ENCODE assay signal across 15 cellular contexts in the genomic region with DNA sequence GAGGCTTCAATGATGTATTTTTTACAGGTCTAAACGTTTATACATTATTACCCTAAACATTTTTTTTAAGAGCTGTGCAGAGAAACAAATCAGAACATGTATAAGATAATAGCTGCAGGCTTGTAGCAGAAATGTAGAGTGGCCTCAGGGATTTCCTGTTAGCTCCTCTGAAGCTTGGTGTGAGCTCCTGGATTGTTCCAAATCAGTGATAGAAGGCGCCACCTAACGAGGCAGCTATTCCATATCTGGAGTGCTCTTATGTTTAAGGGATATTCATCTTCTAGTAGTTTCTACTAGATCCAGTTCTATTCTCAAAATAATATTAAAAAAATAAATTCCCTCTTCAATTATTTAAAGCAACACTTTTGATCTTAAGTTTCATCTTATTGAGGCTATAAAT.
DNase-seq lines count a peak whose midpoint lies in the region; ATAC-seq and TF ChIP-seq lines count a peak whose summit lies in the region.
"Had no signal": no experiment of that assay in that cellular context is flagged by ENCODE, and none has a peak within 500 bp of the region (broad histone marks: within the 10 kb centered on the region; RNA-seq: fewer than 3 reads in every experiment).

No MANE protein-coding gene starts in this region.

- H3K36me3 ChIP-seq in SK-N-SH (replicated peaks in 1 of 2; ENCODE audit: control insufficient read depth in 1 of 2, insufficient read depth in 2 of 2, low read length in 1 of 2) (no peaks in the 10 kb centered on the region), colonic mucosa (no peaks in the 10 kb centered on the region)
- H3K36me3 ChIP-seq: tibial nerve had no signal

- TF ChIP-seq EP300 in SK-N-SH (IDR thresholded peaks at IDR 0.05; ENCODE audit: borderline replicate concordance in 1 of 2, low read depth in 1 of 2, low read length in 1 of 2) = no peak

- H3K9me3 Mint-ChIP-seq in nephron progenitor cell = no peaks in the 10 kb centered on the region
- H3K9me3 Mint-ChIP-seq: activated B cell treated with CpG ODN at 0.5 μM for 24 hours had no signal

- H3K27me3 ChIP-seq in SK-N-SH (ENCODE audit: insufficient read depth) (no peaks in the 10 kb centered on the region), colonic mucosa (no peaks in the 10 kb centered on the region)
- H3K27me3 ChIP-seq: tibial nerve had no signal

- 0 out of 2 replicates have a peak overlapping the region, but pooled peaks have one; percentile 16 for H3K4me2 ChIP-seq in SK-N-SH

- H3K4me3 ChIP-seq in SK-N-SH (ENCODE audit: low read depth in 2 of 2, low read length in 1 of 2) = no peak overlapping the region
- H3K4me3 ChIP-seq in colonic mucosa = no peak overlapping the region
- H3K4me3 ChIP-seq: tibial nerve had no signal

- TF ChIP-seq RAD21 in SK-N-SH (IDR thresholded peaks at IDR 0.05; ENCODE audit: low read length) = peak; percentile 66

- H3K36me3 Mint-ChIP-seq in nephron progenitor cell (ENCODE audit: low read depth) = no peaks in the 10 kb centered on the region

- CTCF ChIA-PET in SK-N-SH (lab: Yijun Ruan, JAX) = interaction anchor here (1.2 to 2.6 kb wide), 6 partner anchors 13 to 1174 kb away, joined by 3 to 7 read pairs (median 4); no protein-coding TSS in a partner anchor

- no peaks in the 10 kb centered on the region for H3F3A ChIP-seq in SK-N-SH (replicated peaks; ENCODE audit: insufficient read depth)

- H3K27ac ChIP-seq in SK-N-SH (ENCODE audit: low read depth in 2 of 2, low read length in 1 of 2) (peak overlapping the region in 1 of 2 experiments; percentile 75; a peak in 2 of 4 replicates), colonic mucosa (no peak overlapping the region)
- H3K27ac ChIP-seq: tibial nerve had no signal

- no peaks in the 10 kb centered on the region for H3K9me3 ChIP-seq in SK-N-SH
- no peaks in the 10 kb centered on the region for H3K9me3 ChIP-seq in colonic mucosa
- H3K9me3 ChIP-seq: tibial nerve had no signal

- no peak for ATAC-seq in HG03457 (IDR thresholded peaks at IDR 0.05; ENCODE audit: unreplicated experiment)

- 45% methylated on average over 3 of the region's 3 CpGs for WGBS in SK-N-SH (ENCODE audit: low lambda C conversion rate)

- intact Hi-C loops in colonic mucosa (cut with DNase I) = no loop called here

- H3K79me2 ChIP-seq in SK-N-SH (ENCODE audit: insufficient read depth) = no peaks in the 10 kb centered on the region

- POLR2A ChIA-PET in SK-N-SH (lab: Yijun Ruan, JAX) = no interaction called here

- no peak for TF ChIP-seq CTCF in SK-N-SH (IDR thresholded peaks at IDR 0.05)
- no peak for TF ChIP-seq CTCF in nephron progenitor cell (IDR thresholded peaks at IDR 0.05)
- TF ChIP-seq CTCF in colonic mucosa (IDR thresholded peaks at IDR 0.05) = no peak

- no peak overlapping the region for H3K4me3 Mint-ChIP-seq in nephron progenitor cell
- H3K4me3 Mint-ChIP-seq: activated B cell treated with CpG ODN at 0.5 μM for 24 hours, IgD-negative memory B cell had no signal

- no peak overlapping the region; the same call in 1 of the 2 replicates for H3K9ac ChIP-seq in SK-N-SH
- H3K9ac ChIP-seq in colonic mucosa (ENCODE audit: low read depth in 2 of 2, low read length in 2 of 2) = no peak overlapping the region

- H3K4me1 Mint-ChIP-seq in nephron progenitor cell = peaks cover 5% of the 10 kb centered on the region
- H3K4me1 Mint-ChIP-seq: activated B cell treated with CpG ODN at 0.5 μM for 24 hours, IgD-negative memory B cell had no signal

- no peak overlapping the region for H3K27ac Mint-ChIP-seq in nephron progenitor cell
- H3K27ac Mint-ChIP-seq: activated B cell treated with CpG ODN at 0.5 μM for 24 hours, IgD-negative memory B cell had no signal

- peaks cover 10 to 15% of the 10 kb centered on the region in 2 experiments; a peak in 3 of 4 replicates for H3K4me1 ChIP-seq in SK-N-SH (ENCODE audit: control insufficient read depth in 1 of 2, insufficient read depth in 2 of 2, low read depth in 1 of 2, low read length in 1 of 2)
- H3K4me1 ChIP-seq in colonic mucosa = no peaks in the 10 kb centered on the region
- H3K4me1 ChIP-seq: tibial nerve had no signal

- peaks cover 3% of the 10 kb centered on the region for H3K27me3 Mint-ChIP-seq in nephron progenitor cell (ENCODE audit: low read depth, poor library complexity)
- H3K27me3 Mint-ChIP-seq: activated B cell treated with CpG ODN at 0.5 μM for 24 hours had no signal

- H2AFZ ChIP-seq in SK-N-SH (ENCODE audit: low read depth) = 0 out of 2 replicates have a peak overlapping the region, but pooled peaks have one; percentile 27

- H3K9me2 ChIP-seq in SK-N-SH = no peaks in the 10 kb centered on the region

- H4K20me1 ChIP-seq in SK-N-SH (ENCODE audit: insufficient read depth) = no peaks in the 10 kb centered on the region

- peak; percentile 25 for DNase-seq in A172 (ENCODE audit: low spot score)
- peak; percentile 78 for DNase-seq in HCEC 1CT
- DNase-seq in SK-N-SH = no peak
- peak; percentile 18 for DNase-seq in iPS-NIHi7 (ENCODE audit: extremely low spot score)
- no peak for DNase-seq in nephron progenitor cell
- DNase-seq in colonic mucosa = no peak
- DNase-seq in activated CD4-positive, alpha-beta T cell treated with anti-CD3 and anti-CD28 coated beads, Interleukin-2, amount 50 U/mL, for 48 hours = no peak
- DNase-seq: activated B cell treated with CpG ODN at 0.5 μM for 24 hours; activated T-cell treated with anti-CD3 and anti-CD28 coated beads for 4 hours; DMS79 treated with DMSO at 0.1 percent for 48 hours; NCI-H1417 treated with DMSO at 0.1 percent for 48 hours; stimulated activated CD8-positive, alpha-beta memory T cell treated with anti-CD3 and anti-CD28 coated beads, Interleukin-4, amount 100 ng/mL, for 48 hours had no signal

TF ChIP-seq in SK-N-SH, 30 proteins besides CTCF, POLR2A, EP300 and RAD21:
- TF ChIP-seq NFIC (IDR thresholded peaks at IDR 0.05; ENCODE audit: borderline replicate concordance) = no peak
- TF ChIP-seq, protein P1, sequence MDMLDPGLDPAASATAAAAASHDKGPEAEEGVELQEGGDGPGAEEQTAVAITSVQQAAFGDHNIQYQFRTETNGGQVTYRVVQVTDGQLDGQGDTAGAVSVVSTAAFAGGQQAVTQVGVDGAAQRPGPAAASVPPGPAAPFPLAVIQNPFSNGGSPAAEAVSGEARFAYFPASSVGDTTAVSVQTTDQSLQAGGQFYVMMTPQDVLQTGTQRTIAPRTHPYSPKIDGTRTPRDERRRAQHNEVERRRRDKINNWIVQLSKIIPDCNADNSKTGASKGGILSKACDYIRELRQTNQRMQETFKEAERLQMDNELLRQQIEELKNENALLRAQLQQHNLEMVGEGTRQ (IDR thresholded peaks at IDR 0.05; ENCODE audit: borderline replicate concordance, low read depth, low read length) = no peak

Comparison
In these comparisons a context has a peak if more than half of its experiments do, and no peak if none do; other contexts are left out.
1. DNase-seq: peak in A172 (single experiment), HCEC 1CT (single experiment) and iPS-NIHi7 (single experiment); none in SK-N-SH (single experiment), nephron progenitor cell (single experiment), colonic mucosa (single experiment) and activated CD4-positive, alpha-beta T cell treated with anti-CD3 and anti-CD28 coated beads, Interleukin-2, amount 50 U/mL, for 48 hours (0 of 2).